Comparison of ENCODE assay signal across 20 cellular contexts in genomic region chr1:30705673-30706072, GRCh38. TPM values are rescaled to one million over a fixed set of nuclear protein-coding genes. Genes with fewer than 3 reads are reported as not detected.
"Had no signal": no experiment of that assay in that cellular context is flagged by ENCODE, and none has a peak within 500 bp of the region (broad histone marks: within the 10 kb centered on the region; RNA-seq: fewer than 3 reads in every experiment).

No MANE protein-coding gene starts in this region.

- H3K27ac ChIP-seq: hepatocyte, neural progenitor cell, ovary, right lobe of liver, tibial artery, upper lobe of left lung had no signal

- H3K4me1 ChIP-seq: right lobe of liver, upper lobe of left lung had no signal

- H3K9ac ChIP-seq: neural progenitor cell had no signal

- ATAC-seq: left lobe of liver; natural killer cell treated with Interleukin-12 subunit alpha and Interleukin-12 subunit beta and Interleukin-15 and Interleukin-18, amount 100 ng/mL, for 72 hours; right lobe of liver; stimulated activated effector memory CD8-positive, alpha-beta T cell treated with anti-CD3 and anti-CD28 coated beads, Interleukin-12 subunit alpha, Interleukin-12 subunit beta, amount 100 ng/mL, for 72 hours; stimulated activated naive CD8-positive, alpha-beta T cell treated with anti-CD3 and anti-CD28 coated beads, Interleukin-15, Interleukin-2, amounts not matched to agents 100 U/mL and 50 U/mL, for 24 hours had no signal

- H3K4me2 ChIP-seq: hepatocyte, neural progenitor cell had no signal

- H3K36me3 ChIP-seq: neural progenitor cell, ovary, right lobe of liver, tibial artery, upper lobe of left lung had no signal

- H3K27me3 ChIP-seq: dorsolateral prefrontal cortex, hepatocyte, neural progenitor cell, ovary, right lobe of liver, upper lobe of left lung had no signal

- DNase-seq: cortex of kidney; effector CD8-positive, alpha-beta T cell; foreskin melanocyte; ovary; stimulated activated CD4-positive, alpha-beta T cell treated with anti-CD3 and anti-CD28 coated beads, Interleukin-4, amount 100 ng/mL, for 1 hour; stimulated activated CD8-positive, alpha-beta memory T cell treated with anti-CD3 and anti-CD28 coated beads, Interleukin-4, amount 100 ng/mL, for 48 hours; stimulated activated naive CD8-positive, alpha-beta T cell treated with anti-CD3 and anti-CD28 coated beads, Interleukin-15, Interleukin-2, amounts not matched to agents 100 U/mL and 50 U/mL, for 24 hours; upper lobe of left lung had no signal

- H3K9me3 ChIP-seq: ovary, right lobe of liver, tibial artery, upper lobe of left lung had no signal

- H3K4me3 ChIP-seq: dorsolateral prefrontal cortex, hepatocyte, neural progenitor cell, ovary, right lobe of liver, tibial artery, upper lobe of left lung had no signal

RNA-seq across cellular contexts. Expression of gene MATN1, which starts 17.7 kb away (rescaled TPM):
- total RNA-seq: left lobe of liver, lower leg skin, myocyte, right lobe of liver had no signal

RNA-seq across cellular contexts. Expression of gene LAPTM5, which starts 51.9 kb away (rescaled TPM):
- total RNA-seq: mesothelial cell of epicardium, progenitor cell of endocrine pancreas had no signal
